23 cellular contexts compared by ENCODE assay signal in the genomic region with DNA sequence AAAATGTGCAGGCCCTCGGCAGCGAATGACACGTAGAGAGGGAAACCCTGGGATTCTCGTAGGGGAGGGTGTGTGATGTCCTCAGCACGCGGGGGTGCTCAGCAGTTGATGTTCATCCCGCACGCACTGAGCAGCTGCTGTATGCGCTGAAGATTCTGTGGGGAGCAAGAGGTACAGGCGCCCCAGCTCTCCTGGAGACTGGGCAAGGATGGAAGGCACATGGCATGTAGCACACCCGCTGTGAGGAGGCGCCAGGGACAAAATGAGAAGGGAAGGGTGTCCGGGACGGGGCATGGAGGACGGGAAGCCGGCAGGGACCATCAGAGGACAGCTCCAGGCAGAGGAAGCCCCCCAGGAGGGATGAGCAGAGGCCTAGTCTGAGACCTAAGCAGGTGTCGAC. TPM values are rescaled to one million over a fixed set of nuclear protein-coding genes. Genes with fewer than 3 reads are reported as not detected.
A peak's percentile ranks its signal among the peaks of the same experiment; 100 is the strongest.
DNase-seq lines count a peak whose midpoint lies in the region; ATAC-seq and TF ChIP-seq lines count a peak whose summit lies in the region.
"Had no signal": no experiment of that assay in that cellular context is flagged by ENCODE, and none has a peak within 500 bp of the region (broad histone marks: within the 10 kb centered on the region; RNA-seq: fewer than 3 reads in every experiment).

No MANE protein-coding gene starts in this region.

- H3K9me3 Mint-ChIP-seq in activated naive CD8-positive, alpha-beta T cell treated with anti-CD3 and anti-CD28 coated beads, Interleukin-2, amount 50 U/mL, for 24 hours, result no peaks in the 10 kb centered on the region
- H3K9me3 Mint-ChIP-seq in activated naive CD8-positive, alpha-beta T cell treated with anti-CD3 and anti-CD28 coated beads for 36 hours, result no peaks in the 10 kb centered on the region
- H3K9me3 Mint-ChIP-seq in glutamatergic neuron (ENCODE audit: unreplicated experiment), result peaks cover 10% of the 10 kb centered on the region
- H3K9me3 Mint-ChIP-seq: activated naive CD4-positive, alpha-beta T cell treated with anti-CD3 and anti-CD28 coated beads, Interleukin-2, amount 50 U/mL, for 72 hours; CD8-positive, alpha-beta T cell; HFFc6; IgD-negative memory B cell; naive B cell; T-helper 2 cell treated with Interferon-gamma antibody and Interleukin-4, amounts not matched to agents 5 μg/mL and 100 μg/mL, for 36 hours had no signal

- H3K36me3 Mint-ChIP-seq in activated naive CD8-positive, alpha-beta T cell treated with anti-CD3 and anti-CD28 coated beads, Interleukin-2, amount 50 U/mL, for 24 hours (ENCODE audit: low read depth), result peaks cover 2% of the 10 kb centered on the region
- H3K36me3 Mint-ChIP-seq in activated naive CD8-positive, alpha-beta T cell treated with anti-CD3 and anti-CD28 coated beads for 36 hours, result peaks cover 4% of the 10 kb centered on the region
- H3K36me3 Mint-ChIP-seq in glutamatergic neuron (ENCODE audit: unreplicated experiment), result no peaks in the 10 kb centered on the region
- H3K36me3 Mint-ChIP-seq: activated naive CD4-positive, alpha-beta T cell treated with anti-CD3 and anti-CD28 coated beads, Interleukin-2, amount 50 U/mL, for 72 hours; naive B cell had no signal

- no peak for TF ChIP-seq EP300 in transverse colon (IDR thresholded peaks at IDR 0.05; ENCODE audit: low read depth)
- no peak for TF ChIP-seq EP300 in tibial nerve (IDR thresholded peaks at IDR 0.05)

- H3K27me3 ChIP-seq in osteoblast (ENCODE audit: insufficient read depth, low read length), result no peaks in the 10 kb centered on the region
- H3K27me3 ChIP-seq in transverse colon, result no peaks in the 10 kb centered on the region
- no peaks in the 10 kb centered on the region for H3K27me3 ChIP-seq in tibial nerve
- H3K27me3 ChIP-seq: ascending aorta, suprapubic skin had no signal

- peak overlapping the region; percentile 29 for H3K27ac Mint-ChIP-seq in activated naive CD8-positive, alpha-beta T cell treated with anti-CD3 and anti-CD28 coated beads, Interleukin-2, amount 50 U/mL, for 24 hours
- no peak overlapping the region for H3K27ac Mint-ChIP-seq in activated naive CD8-positive, alpha-beta T cell treated with anti-CD3 and anti-CD28 coated beads for 36 hours
- H3K27ac Mint-ChIP-seq in glutamatergic neuron (ENCODE audit: unreplicated experiment), result peak overlapping the region; percentile 24
- H3K27ac Mint-ChIP-seq: CD8-positive, alpha-beta T cell; HFFc6; naive B cell; T-helper 2 cell treated with Interferon-gamma antibody and Interleukin-4, amounts not matched to agents 5 μg/mL and 100 μg/mL, for 36 hours had no signal

- H3K4me1 ChIP-seq in osteoblast (ENCODE audit: insufficient read depth, low read length), result no peaks in the 10 kb centered on the region
- no peaks in the 10 kb centered on the region for H3K4me1 ChIP-seq in transverse colon
- H3K4me1 ChIP-seq in tibial nerve, result peaks cover 0 to 2% (median under 1%) of the 10 kb centered on the region in 4 donors
- H3K4me1 ChIP-seq: ascending aorta had no signal

- intact Hi-C loops in transverse colon (cut with DNase I; ENCODE audit: low total_unique reads), result no loop called here

- H3K4me1 Mint-ChIP-seq in activated naive CD8-positive, alpha-beta T cell treated with anti-CD3 and anti-CD28 coated beads, Interleukin-2, amount 50 U/mL, for 24 hours, result peaks cover 12% of the 10 kb centered on the region
- H3K4me1 Mint-ChIP-seq in activated naive CD8-positive, alpha-beta T cell treated with anti-CD3 and anti-CD28 coated beads for 36 hours, result peaks cover 16% of the 10 kb centered on the region
- peaks cover 50% of the 10 kb centered on the region for H3K4me1 Mint-ChIP-seq in glutamatergic neuron (ENCODE audit: low read depth, unreplicated experiment)
- H3K4me1 Mint-ChIP-seq: IgD-negative memory B cell had no signal

- no peaks in the 10 kb centered on the region for H3K9me3 ChIP-seq in osteoblast (ENCODE audit: low read depth, low read length)
- no peaks in the 10 kb centered on the region for H3K9me3 ChIP-seq in transverse colon
- no peaks in the 10 kb centered on the region for H3K9me3 ChIP-seq in tibial nerve
- H3K9me3 ChIP-seq: ascending aorta, suprapubic skin had no signal

- H3K4me3 ChIP-seq in osteoblast (ENCODE audit: insufficient read depth, low read length), result no peak overlapping the region
- no peak overlapping the region for H3K4me3 ChIP-seq in transverse colon
- no peak overlapping the region for H3K4me3 ChIP-seq in tibial nerve
- H3K4me3 ChIP-seq: ascending aorta, suprapubic skin had no signal

- no peaks in the 10 kb centered on the region for H3K36me3 ChIP-seq in osteoblast (ENCODE audit: insufficient read depth, low read length)
- no peaks in the 10 kb centered on the region for H3K36me3 ChIP-seq in transverse colon
- H3K36me3 ChIP-seq in tibial nerve, result peaks cover 0 to 7% (median 0%) of the 10 kb centered on the region in 3 donors
- H3K36me3 ChIP-seq: ascending aorta, suprapubic skin had no signal

- no peak for ATAC-seq in activated naive CD8-positive, alpha-beta T cell treated with anti-CD3 and anti-CD28 coated beads, Interleukin-2, amount 50 U/mL, for 24 hours
- ATAC-seq: CD8-positive, alpha-beta T cell had no signal

- H4K20me1 ChIP-seq in osteoblast (ENCODE audit: insufficient read depth, low read length), result peaks cover 15% of the 10 kb centered on the region

- in situ Hi-C loops in transverse colon (cut with MboI; ENCODE audit: low pct_ligation_motif_present in 1 of 4, low pct_unique_long_range_greater_than_20kb in 1 of 4, low sequenced_read_pairs in 3 of 4), result no loop called here

- no peak for DNase-seq in activated naive CD8-positive, alpha-beta T cell treated with anti-CD3 and anti-CD28 coated beads, Interleukin-2, amount 50 U/mL, for 24 hours
- DNase-seq in activated naive CD8-positive, alpha-beta T cell treated with anti-CD3 and anti-CD28 coated beads for 36 hours, result no peak
- DNase-seq in glutamatergic neuron, result no peak
- DNase-seq in osteoblast (ENCODE audit: insufficient read length, low spot score, missing footprints), result peak; percentile 69
- peak; percentile 5 for DNase-seq in transverse colon
- no peak for DNase-seq in OCI-M1 (lab: John Stamatoyannopoulos, UW)
- no peak for DNase-seq in tibial nerve (ENCODE audit: low spot score in 2 of 2)
- no peak for DNase-seq in T1000 (lab: John Stamatoyannopoulos, UW)
- DNase-seq: caudate nucleus; CD8-positive, alpha-beta T cell; DMS 273 treated with DMSO at 0.1 percent for 48 hours; HFFc6; kidney glomerular epithelial cell; mesenchymal stem cell; naive B cell; NCI-H1105 treated with DMSO at 0.1 percent for 48 hours; NCI-H2029 treated with DMSO at 0.1 percent for 48 hours; NCI-H345 had no signal

- H3K27ac ChIP-seq in osteoblast (ENCODE audit: low read depth, low read length), result no peak overlapping the region
- H3K27ac ChIP-seq in transverse colon, result no peak overlapping the region
- H3K27ac ChIP-seq in tibial nerve, result no peak overlapping the region
- H3K27ac ChIP-seq: ascending aorta, suprapubic skin had no signal

- peaks cover 4% of the 10 kb centered on the region for H3K79me2 ChIP-seq in osteoblast (ENCODE audit: insufficient read depth, low read length)

- H2AFZ ChIP-seq in osteoblast (ENCODE audit: low read length), result no peak overlapping the region

- TF ChIP-seq POLR2A in transverse colon (IDR thresholded peaks at IDR 0.05), result no peak
- TF ChIP-seq POLR2A in tibial nerve (IDR thresholded peaks at IDR 0.05), result no peak

- no peaks in the 10 kb centered on the region for H3K27me3 Mint-ChIP-seq in activated naive CD8-positive, alpha-beta T cell treated with anti-CD3 and anti-CD28 coated beads, Interleukin-2, amount 50 U/mL, for 24 hours
- H3K27me3 Mint-ChIP-seq in activated naive CD8-positive, alpha-beta T cell treated with anti-CD3 and anti-CD28 coated beads for 36 hours, result no peaks in the 10 kb centered on the region
- peaks cover 5% of the 10 kb centered on the region for H3K27me3 Mint-ChIP-seq in glutamatergic neuron (ENCODE audit: unreplicated experiment)
- H3K27me3 Mint-ChIP-seq: IgD-negative memory B cell, naive B cell had no signal

- H3K4me2 ChIP-seq in osteoblast (ENCODE audit: insufficient read depth, low read length), result no peak overlapping the region

- TF ChIP-seq CTCF in glutamatergic neuron (IDR thresholded peaks at IDR 0.05; ENCODE audit: partially characterized antibody, unreplicated experiment) (no peak), osteoblast (IDR thresholded peaks at IDR 0.05; ENCODE audit: extremely low read depth, low read depth, low read length) (no peak), transverse colon (IDR thresholded peaks at IDR 0.05) (no peak), tibial nerve (IDR thresholded peaks at IDR 0.05) (no peak)

- H3K4me3 Mint-ChIP-seq in activated naive CD8-positive, alpha-beta T cell treated with anti-CD3 and anti-CD28 coated beads, Interleukin-2, amount 50 U/mL, for 24 hours, result no peak overlapping the region
- H3K4me3 Mint-ChIP-seq in activated naive CD8-positive, alpha-beta T cell treated with anti-CD3 and anti-CD28 coated beads for 36 hours, result no peak overlapping the region
- H3K4me3 Mint-ChIP-seq in glutamatergic neuron (ENCODE audit: unreplicated experiment), result peak overlapping the region; percentile 14
- H3K4me3 Mint-ChIP-seq: CD8-positive, alpha-beta T cell; HFFc6; IgD-negative memory B cell; naive B cell; T-helper 2 cell treated with Interferon-gamma antibody and Interleukin-4, amounts not matched to agents 5 μg/mL and 100 μg/mL, for 36 hours had no signal

- 92 to 93% methylated on average over 5 to 17 of the region's 17 CpGs for WGBS in transverse colon (ENCODE audit: low coverage in 1 of 2), 2 donors
- 84 to 85% methylated on average over 17 of the region's 17 CpGs for WGBS in tibial nerve, 2 donors

RNA-seq across cellular contexts. Expression of a gene that starts 15.4 kb away (rescaled TPM):
- total RNA-seq in activated naive CD8-positive, alpha-beta T cell treated with anti-CD3 and anti-CD28 coated beads for 36 hours, result 10 to 100 TPM; 27.6 to 32.5 TPM
- 127 TPM for total RNA-seq in glutamatergic neuron (ENCODE audit: unreplicated experiment)
- total RNA-seq in osteoblast, result 7.6 and 7.7 TPM in 2 replicates
- total RNA-seq in transverse colon, result 10 to 100 TPM; 10.2 to 17.5 (median 13.3) TPM
- 10 to 100 TPM; 24.7 to 61.5 (median 35.0) TPM for total RNA-seq in tibial nerve

Comparison
In these comparisons a context has a peak if more than half of its experiments do, and no peak if none do; other contexts are left out.
1. DNase-seq: peak in osteoblast (single experiment) and transverse colon (single experiment); none in activated naive CD8-positive, alpha-beta T cell treated with anti-CD3 and anti-CD28 coated beads, Interleukin-2, amount 50 U/mL, for 24 hours (single experiment), activated naive CD8-positive, alpha-beta T cell treated with anti-CD3 and anti-CD28 coated beads for 36 hours (single experiment), glutamatergic neuron (single experiment), OCI-M1 (single experiment), tibial nerve (0 of 2) and T1000 (single experiment).